Comparison of ENCODE assay signal across 9 cellular contexts in genomic region chr20:46752639-46753235, GRCh38. TPM values are rescaled to one million over a fixed set of nuclear protein-coding genes. Genes with fewer than 3 reads are reported as not detected.
DNase-seq lines count a peak whose midpoint lies in the region; ATAC-seq, FAIRE-seq and TF ChIP-seq lines count a peak whose summit lies in the region.
"Had no signal": no experiment of that assay in that cellular context is flagged by ENCODE, and none has a peak within 500 bp of the region (broad histone marks: within the 10 kb centered on the region; RNA-seq: fewer than 3 reads in every experiment).

No MANE protein-coding gene starts in this region.

- H3K36me3 ChIP-seq in KMS-11 (ENCODE audit: insufficient read depth), result no peaks in the 10 kb centered on the region

- no peak for FAIRE-seq in D721Med (lab: Jason Lieb, UNC)

- peak; percentile 52 for DNase-seq in D721Med (ENCODE audit: insufficient read length, low spot score)
- DNase-seq in RPMI8226, result peak; percentile 65
- DNase-seq in activated naive CD4-positive, alpha-beta T cell (lab: John Stamatoyannopoulos, UW), result peak in 3 of 4 experiments; percentile 7 to 8 (median 7)
- peak; percentile 64 for DNase-seq in glomerular visceral epithelial cell (ENCODE audit: extremely low spot score)
- peak; percentile 37 for DNase-seq in putamen (ENCODE audit: low spot score)
- DNase-seq in posterior vena cava (ENCODE audit: low spot score), result no peak

- H3K4me3 ChIP-seq in KMS-11 (IDR thresholded peaks at IDR 0.05; ENCODE audit: insufficient read depth, low read depth, low read length), result no peak overlapping the region

- no peak overlapping the region for H3K27ac ChIP-seq in KMS-11

- no peak for ATAC-seq in GM18873 (IDR thresholded peaks at IDR 0.05; ENCODE audit: low FRiP score, unreplicated experiment)

- no peaks in the 10 kb centered on the region for H3K79me2 ChIP-seq in KMS-11 (ENCODE audit: insufficient read depth, low read depth)

- H2AFZ ChIP-seq in KMS-11 (ENCODE audit: low read depth), result no peak overlapping the region

- H3K4me1 ChIP-seq in KMS-11 (ENCODE audit: low read depth, poor library complexity, severe bottlenecking), result no peaks in the 10 kb centered on the region

- intact Hi-C loops in posterior vena cava (cut with DNase I), result loop anchor here in 1 of 2 donors (10.0 kb wide), 1 partner anchor 872 kb away; no protein-coding TSS in a partner anchor

- H3K4me2 ChIP-seq in KMS-11, result no peak overlapping the region

- no peaks in the 10 kb centered on the region for H3K27me3 ChIP-seq in KMS-11 (ENCODE audit: insufficient read depth, low read depth)

- no peak overlapping the region for H3K9ac ChIP-seq in KMS-11

- TF ChIP-seq CTCF in D721Med (IDR thresholded peaks at IDR 0.05; ENCODE audit: insufficient read depth, missing control alignments) (peak; percentile 92), KMS-11 (conservative IDR thresholded peaks at IDR 0.05; ENCODE audit: low read depth, low read length) (peak; percentile 91)

- H4K20me1 ChIP-seq in KMS-11 (ENCODE audit: insufficient read depth), result no peaks in the 10 kb centered on the region

RNA-seq across cellular contexts. Expression of gene SLC2A10, which starts 43.3 kb away (rescaled TPM):
- 10 to 100 TPM; 14.2 to 19.2 TPM for total RNA-seq in posterior vena cava
- total RNA-seq: T-helper 2 cell treated with Interferon-gamma antibody and Interleukin-4, amounts not matched to agents 100 ng/mL and 5 ng/mL, for 36 hours had no signal
